In genomic region chr7:87851242-87851641, GRCh38 we compare ENCODE assay signal across 1 cellular context.
TF ChIP-seq lines count a peak whose summit lies in the region.

No MANE protein-coding gene starts in this region.

TF ChIP-seq in WTC11, 78 proteins besides CTCF, POLR2A, EP300 and RAD21 (continued from another document):
- TF ChIP-seq AFF4 (CRISPR knock-in tag; IDR thresholded peaks at IDR 0.05; ENCODE audit: borderline replicate concordance): no peak
